8 cellular contexts compared by ENCODE assay signal in genomic region chr19:34172661-34173144, GRCh38. TPM values are rescaled to one million over a fixed set of nuclear protein-coding genes. Genes with fewer than 3 reads are reported as not detected.
A peak's percentile ranks its signal among the peaks of the same experiment; 100 is the strongest.
DNase-seq lines count a peak whose midpoint lies in the region; ATAC-seq, FAIRE-seq and TF ChIP-seq lines count a peak whose summit lies in the region.

No MANE protein-coding gene starts in this region.

- H3K9me3 Mint-ChIP-seq in T-cell: no peaks in the 10 kb centered on the region
- peaks cover 0 to 4% (median 0%) of the 10 kb centered on the region in 11 donors for H3K9me3 Mint-ChIP-seq in naive thymus-derived CD4-positive, alpha-beta T cell

- no peak for TF ChIP-seq CTCF in A549 (IDR thresholded peaks at IDR 0.05)
- no peak for TF ChIP-seq CTCF in endothelial cell of umbilical vein (IDR thresholded peaks at IDR 0.05; ENCODE audit: extremely low read depth in 1 of 2, insufficient read depth in 1 of 2, low read depth in 1 of 2, low read length in 2 of 2)

- TF ChIP-seq EP300 in A549 (IDR thresholded peaks at IDR 0.05): no peak

- no peak for DNase-seq in A549 (ENCODE audit: low read depth in 1 of 2, low spot score in 1 of 2)
- DNase-seq in T-cell: peak in 16 of 34 experiments; percentile 2 to 32 (median 13)
- DNase-seq in endothelial cell of umbilical vein (ENCODE audit: low read depth, low spot score): no peak
- peak in 4 of 9 donors; percentile 37 to 50 (median 44) for DNase-seq in naive thymus-derived CD4-positive, alpha-beta T cell
- no peak for DNase-seq in CD1c-positive myeloid dendritic cell (ENCODE audit: extremely low spot score)
- DNase-seq in NCI-H1930 (lab: John Stamatoyannopoulos, UW): no peak

- peak overlapping the region; percentile 67 for H3K4me3 ChIP-seq in A549
- H3K4me3 ChIP-seq in endothelial cell of umbilical vein (replicated peaks in 1 of 3; ENCODE audit: insufficient read depth in 1 of 3, low read depth in 1 of 3, low read length in 3 of 3): peak overlapping the region; percentile 70 to 96 (median 80)
- H3K4me3 ChIP-seq in naive thymus-derived CD4-positive, alpha-beta T cell (ENCODE audit: low read length): peak overlapping the region; percentile 94

- H3K9ac ChIP-seq in endothelial cell of umbilical vein (replicated peaks; ENCODE audit: extremely low read depth, insufficient read depth, low read length): peak overlapping the region; percentile 99

- POLR2A ChIA-PET in A549 (lab: Yijun Ruan, JAX): interaction anchor here (0.6 to 3.4 kb wide), 9 partner anchors 10 to 870 kb away, joined by 3 to 21 read pairs (median 7); partner anchors contain the start of genes CEBPA and KCTD15
- POLR2A ChIA-PET in T-cell (lab: Charles Lee): no interaction called here
- POLR2A ChIA-PET in endothelial cell of umbilical vein (lab: Charles Lee): interaction anchor here (0.6 to 1.2 kb wide), 2 partner anchors 13 to 148 kb away, joined by 3 read pairs; no protein-coding TSS in a partner anchor
- POLR2A ChIA-PET in naive thymus-derived CD4-positive, alpha-beta T cell (lab: Charles Lee): interaction anchor here (0.5 to 3.9 kb wide), 19 partner anchors 12 to 1716 kb away, joined by 3 to 34 read pairs (median 6); partner anchors contain the start of genes PDCD2L and UBA2

- BruUV-seq in endothelial cell of umbilical vein (replicated peaks; lab: Mats Ljungman, UMichigan): no TSS peak

- no peaks in the 10 kb centered on the region for H3K27me3 Mint-ChIP-seq in T-cell
- H3K27me3 Mint-ChIP-seq in naive thymus-derived CD4-positive, alpha-beta T cell: no peaks in the 10 kb centered on the region

- peaks cover 0 to 2% of the 10 kb centered on the region in 2 experiments for H3K36me3 ChIP-seq in endothelial cell of umbilical vein (ENCODE audit: control insufficient read depth in 2 of 2, extremely low read depth in 1 of 2, insufficient read depth in 2 of 2, low read length in 2 of 2)
- H3K36me3 ChIP-seq in naive thymus-derived CD4-positive, alpha-beta T cell (ENCODE audit: control insufficient read depth in 2 of 3, insufficient read depth in 3 of 3, low read length in 3 of 3): peaks cover 0 to 6% (median 0%) of the 10 kb centered on the region in 3 experiments

- intact Hi-C loops in endothelial cell of umbilical vein (cut with micrococcal nuclease): loop anchor here (5.0 kb wide), 3 partner anchors 175 to 1495 kb away; partner anchors contain the start of genes ANKRD27, KCTD15 and RGS9BP
- intact Hi-C loops in naive thymus-derived CD4-positive, alpha-beta T cell (cut with micrococcal nuclease): loop anchor here (1.0 to 5.0 kb wide), 12 partner anchors 16 to 505 kb away; partner anchors contain the start of genes GARRE1 (in 1 of the 2), SCGB2B2 (in 1 of the 2), UBA2 (in 1 of the 2) and ZNF302 (in 1 of the 2)

- peak overlapping the region; percentile 97 for H3K4me2 ChIP-seq in A549
- peak overlapping the region; percentile 72 for H3K4me2 ChIP-seq in endothelial cell of umbilical vein (ENCODE audit: insufficient read depth, low read length)

- TF ChIP-seq POLR2A in A549 (IDR thresholded peaks at IDR 0.05; ENCODE audit: low read length): no peak
- TF ChIP-seq POLR2A in endothelial cell of umbilical vein (IDR thresholded peaks at IDR 0.05; ENCODE audit: low read depth, low read length): no peak

- no peak for FAIRE-seq in A549 (lab: Jason Lieb, UNC)
- FAIRE-seq in endothelial cell of umbilical vein (lab: Jason Lieb, UNC): no peak

- H3K4me1 Mint-ChIP-seq in T-cell: peaks cover 51 to 56% (median 55%) of the 10 kb centered on the region in 3 donors
- peaks cover 30 to 57% (median 50%) of the 10 kb centered on the region in 7 donors for H3K4me1 Mint-ChIP-seq in naive thymus-derived CD4-positive, alpha-beta T cell

- H3K9me3 ChIP-seq in A549 (no peaks in the 10 kb centered on the region), endothelial cell of umbilical vein (replicated peaks; ENCODE audit: control insufficient read depth, insufficient read depth, low read length) (no peaks in the 10 kb centered on the region)
- no peaks in the 10 kb centered on the region for H3K9me3 ChIP-seq in naive thymus-derived CD4-positive, alpha-beta T cell (ENCODE audit: control insufficient read depth in 2 of 3, low read length in 3 of 3)

- dilution Hi-C loops in endothelial cell of umbilical vein (cut with MboI; ENCODE audit: extremely low pct_ligation_motif_present, low sequenced_read_pairs): no loop called here

- CTCF ChIA-PET in A549 (lab: Yijun Ruan, JAX) (interaction anchor here (0.6 to 2.5 kb wide), 18 partner anchors 10 to 395 kb away, joined by 3 to 14 read pairs (median 3); no protein-coding TSS in a partner anchor), T-cell (lab: Charles Lee) (interaction anchor here in 1 of 2 donors (1.5 kb wide), 1 partner anchor 47 kb away, joined by 5 read pairs; no protein-coding TSS in a partner anchor), endothelial cell of umbilical vein (lab: Charles Lee) (interaction anchor here (1.0 to 1.7 kb wide), 2 partner anchors 47 to 395 kb away, joined by 3 read pairs; no protein-coding TSS in a partner anchor)
- CTCF ChIA-PET in naive thymus-derived CD4-positive, alpha-beta T cell (lab: Charles Lee): interaction anchor here (1.1 kb wide), 1 partner anchor 15 kb away, joined by 4 read pairs; no protein-coding TSS in a partner anchor

- H3K4me1 ChIP-seq in A549 (peaks cover 44% of the 10 kb centered on the region), endothelial cell of umbilical vein (ENCODE audit: control insufficient read depth, extremely low read depth, insufficient read depth, low read length) (peaks cover 41% of the 10 kb centered on the region)
- peaks cover 31 to 35% of the 10 kb centered on the region in 2 donors for H3K4me1 ChIP-seq in naive thymus-derived CD4-positive, alpha-beta T cell (ENCODE audit: control insufficient read depth in 2 of 2, insufficient read depth in 2 of 2, low read length in 2 of 2)

- H3K27ac Mint-ChIP-seq in T-cell: peak overlapping the region; percentile 97 to 99
- H3K27ac Mint-ChIP-seq in naive thymus-derived CD4-positive, alpha-beta T cell: peak overlapping the region; percentile 96 to 99 (median 99)

- ATAC-seq in A549 (peak; percentile 60 to 61), GM18858 (IDR thresholded peaks at IDR 0.05; ENCODE audit: unreplicated experiment) (peak; percentile 18), HG03045 (IDR thresholded peaks at IDR 0.05; ENCODE audit: unreplicated experiment) (peak; percentile 43), T-cell (replicated peaks in 1 of 4) (peak in 3 of 4 experiments; percentile 21 to 49 (median 34))
- ATAC-seq in naive thymus-derived CD4-positive, alpha-beta T cell: no peak

- WGBS in A549 (ENCODE audit: missing lambda C conversion rate): 1% methylated on average over 20 of the region's 55 CpGs

- H3K27ac ChIP-seq in A549: peak overlapping the region; percentile 94 to 95
- H3K27ac ChIP-seq in endothelial cell of umbilical vein (ENCODE audit: insufficient read depth, low read depth, low read length): peak overlapping the region; percentile 97
- peak overlapping the region; percentile 95 for H3K27ac ChIP-seq in naive thymus-derived CD4-positive, alpha-beta T cell (ENCODE audit: low read depth, low read length)

- H2AFZ ChIP-seq in endothelial cell of umbilical vein (ENCODE audit: low read depth, low read length): peak overlapping the region; percentile 86

- no peak for TF ChIP-seq RAD21 in A549 (conservative IDR thresholded peaks at IDR 0.05 in 1 of 2, IDR thresholded peaks at IDR 0.05 in 1 of 2)

- peak overlapping the region; percentile 96 to 98 (median 97) for H3K4me3 Mint-ChIP-seq in T-cell
- peak overlapping the region; percentile 91 to 100 (median 95) for H3K4me3 Mint-ChIP-seq in naive thymus-derived CD4-positive, alpha-beta T cell

- peaks cover 53% of the 10 kb centered on the region for H3K79me2 ChIP-seq in endothelial cell of umbilical vein (ENCODE audit: control insufficient read depth, insufficient read depth, low read length)

- H3K36me3 Mint-ChIP-seq in T-cell: peaks cover 15% of the 10 kb centered on the region
- peaks cover 0 to 17% (median 7%) of the 10 kb centered on the region in 5 donors for H3K36me3 Mint-ChIP-seq in naive thymus-derived CD4-positive, alpha-beta T cell

- H3K9me1 ChIP-seq in endothelial cell of umbilical vein (replicated peaks; ENCODE audit: control insufficient read depth, extremely low read depth, insufficient read depth, low read length): no peaks in the 10 kb centered on the region

- peaks cover 3 to 6% of the 10 kb centered on the region in 2 experiments for H3K27me3 ChIP-seq in endothelial cell of umbilical vein (ENCODE audit: control insufficient read depth in 2 of 2, insufficient read depth in 2 of 2, low read length in 2 of 2)
- no peaks in the 10 kb centered on the region for H3K27me3 ChIP-seq in naive thymus-derived CD4-positive, alpha-beta T cell (ENCODE audit: control insufficient read depth in 2 of 2, insufficient read depth in 2 of 2, low read length in 2 of 2)

- peaks cover 8% of the 10 kb centered on the region for H4K20me1 ChIP-seq in endothelial cell of umbilical vein (replicated peaks; ENCODE audit: control insufficient read depth, extremely low read depth, insufficient read depth, low read length)

TF ChIP-seq in A549, 52 proteins besides CTCF, POLR2A, EP300 and RAD21 (continues in another document):
- peak in 1 of 2 experiments; percentile 52; a peak in 2 of 5 replicates for TF ChIP-seq JUN (IDR thresholded peaks at IDR 0.05)
- TF ChIP-seq FOSB (CRISPR knock-in tag; IDR thresholded peaks at IDR 0.05): no peak
- TF ChIP-seq KDM5A (IDR thresholded peaks at IDR 0.05): peak; percentile 43; the same call in 1 of the 2 replicates

TF ChIP-seq in endothelial cell of umbilical vein, 7 proteins besides CTCF, POLR2A, EP300 and RAD21 (continues in another document):
- no peak for TF ChIP-seq POLR2AphosphoS5 (IDR thresholded peaks at IDR 0.05; ENCODE audit: insufficient read depth, low read depth, low read length)
- TF ChIP-seq JUN (IDR thresholded peaks at IDR 0.05; ENCODE audit: borderline replicate concordance, insufficient read depth, insufficient read length, low read depth): no peak

RNA-seq across cellular contexts. Expression of gene LSM14A, which starts 0.4 kb away (rescaled TPM):
- 264 and 278 TPM in 2 replicates for polyA plus RNA-seq in A549 (2011; rRNA removed)
- 272 and 304 TPM in 2 replicates for polyA plus RNA-seq in A549 (2012; cell fraction: cytosol; rRNA removed)
- polyA plus RNA-seq in A549 (2012; cell fraction: nucleus; rRNA removed): 99.0 and 113 TPM in 2 replicates
- polyA plus RNA-seq in A549 (2017; fragmentation: RNase III; extraction: RNeasy Plus Mini Kit Qiagen cat#74134 plus additional on column Dnase treatment): 227 to 253 TPM (median 241 TPM) in 3 replicates
- 269 and 305 TPM in 2 replicates for polyA minus RNA-seq in A549 (2011; rRNA and poly(A)+ RNA removed)
- total RNA-seq in T-cell: 100 to 1,000 TPM; 135 to 180 (median 159) TPM
- 114 and 122 TPM in 2 replicates for total RNA-seq in endothelial cell of umbilical vein
- 96.7 and 99.7 TPM in 2 replicates for polyA plus RNA-seq in endothelial cell of umbilical vein
- 94.2 and 96.4 TPM in 2 replicates for polyA plus RNA-seq in endothelial cell of umbilical vein (2011; cell fraction: cytosol; rRNA removed)
- 68.2 and 72.9 TPM in 2 replicates for polyA plus RNA-seq in endothelial cell of umbilical vein (2011; cell fraction: nucleus; rRNA removed)
- polyA plus RNA-seq in endothelial cell of umbilical vein (2012): 91.2 and 105 TPM in 2 replicates
- 296 and 327 TPM in 2 replicates for polyA minus RNA-seq in endothelial cell of umbilical vein
- polyA minus RNA-seq in endothelial cell of umbilical vein (2011; cell fraction: cytosol; rRNA and poly(A)+ RNA removed): 117 TPM
- 133 and 141 TPM in 2 replicates for polyA minus RNA-seq in endothelial cell of umbilical vein (2011; cell fraction: nucleus; rRNA and poly(A)+ RNA removed)
- total RNA-seq in naive thymus-derived CD4-positive, alpha-beta T cell: 100 to 1,000 TPM; 124 to 189 (median 166) TPM
- polyA plus RNA-seq in naive thymus-derived CD4-positive, alpha-beta T cell: 100 to 1,000 TPM; 171 to 174 TPM

Comparison
In these comparisons a context has a peak if more than half of its experiments do, and no peak if none do; other contexts are left out.
1. POLR2A ChIA-PET loops: an anchor here in A549 (0.6 to 3.4 kb wide), endothelial cell of umbilical vein (0.6 to 1.2 kb wide) and naive thymus-derived CD4-positive, alpha-beta T cell (0.5 to 3.9 kb wide); none called in T-cell.